In genomic region chr1:51515312-51515960, GRCh38 we compare ENCODE assay signal across 11 cellular contexts. TPM values are rescaled to one million over a fixed set of nuclear protein-coding genes. Genes with fewer than 3 reads are reported as not detected.
A peak's percentile ranks its signal among the peaks of the same experiment; 100 is the strongest.
DNase-seq lines count a peak whose midpoint lies in the region; ATAC-seq and TF ChIP-seq lines count a peak whose summit lies in the region.
"Had no signal": no experiment of that assay in that cellular context is flagged by ENCODE, and none has a peak within 500 bp of the region (broad histone marks: within the 10 kb centered on the region; RNA-seq: fewer than 3 reads in every experiment).

No MANE protein-coding gene starts in this region.

- H3K4me3 ChIP-seq in Peyer's patch (peak overlapping the region in 2 of 4 donors; percentile 10 to 41), fibroblast of the aortic adventitia (ENCODE audit: low read depth, low read length) (peak overlapping the region; percentile 35), foreskin fibroblast (ENCODE audit: low read depth in 1 of 2, low read length in 2 of 2) (peak overlapping the region in 1 of 2 donors; percentile 48)

- H3K27ac ChIP-seq in Peyer's patch, result peak overlapping the region in 3 of 4 donors; percentile 27 to 49 (median 29)

- TF ChIP-seq CTCF in Peyer's patch (IDR thresholded peaks at IDR 0.05) (no peak), fibroblast of the aortic adventitia (IDR thresholded peaks at IDR 0.05; ENCODE audit: insufficient read depth, low read length) (no peak), foreskin fibroblast (IDR thresholded peaks at IDR 0.05; ENCODE audit: low read depth, low read length) (no peak)

- no peaks in the 10 kb centered on the region for H3K36me3 ChIP-seq in Peyer's patch

- peaks cover 2 to 23% of the 10 kb centered on the region in 2 donors for H3K36me3 Mint-ChIP-seq in stimulated activated naive B cell treated with anti-CD40 and anti-IgM and Interleukin-4, amounts not matched to agents 10 μg/mL and 1 μg/mL and 100 μg/mL, for 72 hours

- H3K4me3 Mint-ChIP-seq in stimulated activated naive B cell treated with anti-CD40 and anti-IgM and Interleukin-4, amounts not matched to agents 10 μg/mL and 1 μg/mL and 100 μg/mL, for 72 hours, result peak overlapping the region; percentile 36 to 39

- peak; percentile 32 for DNase-seq in NCI-H82 (lab: John Stamatoyannopoulos, UW)
- no peak for DNase-seq in NCI-H82 treated with DMSO at 0.1 percent for 48 hours (lab: John Stamatoyannopoulos, UW; ENCODE audit: unreplicated experiment)
- no peak for DNase-seq in Peyer's patch
- DNase-seq in fibroblast of the aortic adventitia (ENCODE audit: low read depth), result peak; percentile 46
- DNase-seq in stimulated activated naive B cell treated with anti-CD40 and anti-IgM and Interleukin-4, amounts not matched to agents 10 μg/mL and 1 μg/mL and 100 μg/mL, for 72 hours, result no peak
- DNase-seq in EL, result no peak
- DNase-seq in foreskin fibroblast, result no peak
- DNase-seq: 8988T, mesendoderm, NCI-H1417 treated with DMSO at 0.1 percent for 48 hours had no signal

- H3K9me3 ChIP-seq in Peyer's patch, result no peaks in the 10 kb centered on the region

- peaks cover 26 to 78% of the 10 kb centered on the region in 2 donors for H3K4me1 Mint-ChIP-seq in stimulated activated naive B cell treated with anti-CD40 and anti-IgM and Interleukin-4, amounts not matched to agents 10 μg/mL and 1 μg/mL and 100 μg/mL, for 72 hours

- peaks cover 0 to 3% of the 10 kb centered on the region in 2 donors for H3K9me3 Mint-ChIP-seq in stimulated activated naive B cell treated with anti-CD40 and anti-IgM and Interleukin-4, amounts not matched to agents 10 μg/mL and 1 μg/mL and 100 μg/mL, for 72 hours

- H3K27me3 ChIP-seq in Peyer's patch, result no peaks in the 10 kb centered on the region

- TF ChIP-seq POLR2A in Peyer's patch (IDR thresholded peaks at IDR 0.05), result no peak

- no peak for ATAC-seq in stimulated activated naive B cell treated with anti-CD40 and anti-IgM and Interleukin-4, amounts not matched to agents 10 μg/mL and 1 μg/mL and 100 μg/mL, for 72 hours (replicated peaks)
- ATAC-seq in HG02870 (IDR thresholded peaks at IDR 0.05; ENCODE audit: unreplicated experiment), result no peak

- H3K27ac Mint-ChIP-seq in stimulated activated naive B cell treated with anti-CD40 and anti-IgM and Interleukin-4, amounts not matched to agents 10 μg/mL and 1 μg/mL and 100 μg/mL, for 72 hours, result peak overlapping the region; percentile 83

- no peaks in the 10 kb centered on the region for H3K27me3 Mint-ChIP-seq in stimulated activated naive B cell treated with anti-CD40 and anti-IgM and Interleukin-4, amounts not matched to agents 10 μg/mL and 1 μg/mL and 100 μg/mL, for 72 hours

- H3K4me1 ChIP-seq in Peyer's patch, result peaks cover 0 to 48% (median 17%) of the 10 kb centered on the region in 4 donors

RNA-seq across cellular contexts. Expression of gene EPS15, which starts 3.6 kb away (rescaled TPM):
- total RNA-seq in Peyer's patch (100 to 1,000 TPM in 1 of 4 donors, 10 to 100 TPM in 3; 48.9 to 160 (median 65.6) TPM), fibroblast of the aortic adventitia (ENCODE audit: low replicate concordance) (71.1 and 108 TPM in 2 replicates)

Comparison
In these comparisons a context has a peak if more than half of its experiments do, and no peak if none do; other contexts are left out.
1. DNase-seq: peak in NCI-H82 (single experiment) and fibroblast of the aortic adventitia (single experiment); none in NCI-H82 treated with DMSO at 0.1 percent for 48 hours (single experiment), Peyer's patch (0 of 3), stimulated activated naive B cell treated with anti-CD40 and anti-IgM and Interleukin-4, amounts not matched to agents 10 μg/mL and 1 μg/mL and 100 μg/mL, for 72 hours (single experiment), EL (single experiment) and foreskin fibroblast (0 of 2).